Comparison of ENCODE assay signal across 12 cellular contexts in the genomic region with DNA sequence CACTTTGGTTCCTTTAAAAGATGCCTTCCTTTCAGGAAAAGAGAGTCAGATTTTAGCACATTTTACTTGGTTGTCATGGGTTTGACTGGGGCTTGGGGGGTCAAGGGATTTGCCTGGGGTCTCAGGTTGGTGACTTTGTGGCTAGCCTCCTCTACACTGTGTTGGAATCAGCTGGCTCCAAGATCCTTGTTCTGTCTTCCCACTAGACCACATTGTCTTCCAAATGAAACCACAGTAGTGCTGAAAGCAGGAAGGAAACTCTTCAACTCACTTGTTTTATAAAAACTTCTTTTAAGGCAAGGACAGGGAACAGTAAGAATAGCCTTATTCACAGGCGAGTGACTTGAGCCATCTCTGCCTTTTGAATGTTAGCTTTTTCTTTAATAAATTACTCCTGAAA. TPM values are rescaled to one million over a fixed set of nuclear protein-coding genes. Genes with fewer than 3 reads are reported as not detected.
A peak's percentile ranks its signal among the peaks of the same experiment; 100 is the strongest.
DNase-seq lines count a peak whose midpoint lies in the region; ATAC-seq, FAIRE-seq and TF ChIP-seq lines count a peak whose summit lies in the region.
"Had no signal": no experiment of that assay in that cellular context is flagged by ENCODE, and none has a peak within 500 bp of the region (broad histone marks: within the 10 kb centered on the region; RNA-seq: fewer than 3 reads in every experiment).

No MANE protein-coding gene starts in this region.

- H3K4me2 ChIP-seq in OCI-LY7 (ENCODE audit: low read length) (no peak overlapping the region), endothelial cell of umbilical vein (ENCODE audit: insufficient read depth, low read length) (no peak overlapping the region)

- H3K4me1 ChIP-seq in left ventricle myocardium inferior (no peaks in the 10 kb centered on the region), OCI-LY7 (ENCODE audit: insufficient read depth, low read length, poor library complexity, severe bottlenecking) (peaks cover 21% of the 10 kb centered on the region), endothelial cell of umbilical vein (ENCODE audit: control insufficient read depth, extremely low read depth, insufficient read depth, low read length) (peaks cover 4% of the 10 kb centered on the region), kidney (ENCODE audit: control insufficient read depth in 1 of 2, insufficient read depth in 1 of 2, low read depth in 1 of 2, low read length in 2 of 2) (no peaks in the 10 kb centered on the region)

- no peaks in the 10 kb centered on the region for H4K20me1 ChIP-seq in OCI-LY7 (ENCODE audit: insufficient read depth, low read length)
- H4K20me1 ChIP-seq in endothelial cell of umbilical vein (replicated peaks; ENCODE audit: control insufficient read depth, extremely low read depth, insufficient read depth, low read length): no peaks in the 10 kb centered on the region

- no peaks in the 10 kb centered on the region for H3K9me2 ChIP-seq in OCI-LY7 (ENCODE audit: insufficient read depth, low read length)

- no peak for TF ChIP-seq CTCF in left ventricle myocardium inferior (IDR thresholded peaks at IDR 0.05; ENCODE audit: borderline replicate concordance)
- no peak for TF ChIP-seq CTCF in OCI-LY7 (conservative IDR thresholded peaks at IDR 0.05; ENCODE audit: low read length)
- TF ChIP-seq CTCF in endothelial cell of umbilical vein (IDR thresholded peaks at IDR 0.05; ENCODE audit: extremely low read depth in 1 of 2, insufficient read depth in 1 of 2, low read depth in 1 of 2, low read length in 2 of 2): no peak
- TF ChIP-seq CTCF in kidney (IDR thresholded peaks at IDR 0.05; ENCODE audit: borderline replicate concordance, extremely low read depth, insufficient read depth): no peak

- ATAC-seq in left ventricle myocardium superior: peak; percentile 36
- ATAC-seq: Panc1 had no signal

- H3K9me1 ChIP-seq in endothelial cell of umbilical vein (replicated peaks; ENCODE audit: control insufficient read depth, extremely low read depth, insufficient read depth, low read length): no peaks in the 10 kb centered on the region

- BruUV-seq in OCI-LY7 (replicated peaks; lab: Mats Ljungman, UMichigan) (no TSS peak), endothelial cell of umbilical vein (replicated peaks; lab: Mats Ljungman, UMichigan) (no TSS peak)

- intact Hi-C loops in left ventricle myocardium superior (cut with micrococcal nuclease) (loop anchor here (5.0 kb wide), 1 partner anchor 390 kb away; no protein-coding TSS in a partner anchor), left ventricle myocardium inferior (cut with micrococcal nuclease) (loop anchor here (5.0 kb wide), 1 partner anchor 390 kb away; no protein-coding TSS in a partner anchor), OCI-LY7 (cut with micrococcal nuclease; ENCODE audit: unreplicated experiment) (loop anchor here (5.0 kb wide), 1 partner anchor 400 kb away; the partner anchor contains the start of gene MMAA), endothelial cell of umbilical vein (cut with micrococcal nuclease) (loop anchor here (2.0 to 5.0 kb wide), 2 partner anchors 17 to 265 kb away; partner anchors contain the start of gene SMAD1), kidney (cut with DNase I) (no loop called here)

- dilution Hi-C loops in endothelial cell of umbilical vein (cut with MboI; ENCODE audit: extremely low pct_ligation_motif_present, low sequenced_read_pairs): no loop called here

- H3K36me3 ChIP-seq in left ventricle myocardium inferior (no peaks in the 10 kb centered on the region), OCI-LY7 (ENCODE audit: insufficient read depth, low read length) (no peaks in the 10 kb centered on the region), endothelial cell of umbilical vein (ENCODE audit: control insufficient read depth in 2 of 2, extremely low read depth in 1 of 2, insufficient read depth in 2 of 2, low read length in 2 of 2) (no peaks in the 10 kb centered on the region), kidney (ENCODE audit: control insufficient read depth in 1 of 2, insufficient read depth in 2 of 2, low read length in 2 of 2) (no peaks in the 10 kb centered on the region)

- H2AFZ ChIP-seq in OCI-LY7 (ENCODE audit: low read length) (peak overlapping the region; percentile 53), endothelial cell of umbilical vein (ENCODE audit: low read depth, low read length) (peak overlapping the region; percentile 34)

- H3K27me3 ChIP-seq in left ventricle myocardium inferior (ENCODE audit: low read depth) (no peaks in the 10 kb centered on the region), endothelial cell of umbilical vein (ENCODE audit: control insufficient read depth in 2 of 2, insufficient read depth in 2 of 2, low read length in 2 of 2) (peaks cover 4% of the 10 kb centered on the region in 2 experiments)

- H3K27ac ChIP-seq in left ventricle myocardium inferior (replicated peaks) (no peak overlapping the region), OCI-LY7 (ENCODE audit: low read depth, low read length, poor library complexity, severe bottlenecking) (no peak overlapping the region), endothelial cell of umbilical vein (ENCODE audit: insufficient read depth, low read depth, low read length) (no peak overlapping the region), kidney (ENCODE audit: low read depth in 2 of 2, low read length in 2 of 2) (no peak overlapping the region)
- H3K27ac ChIP-seq: C4-2B had no signal

- H3K4me3 ChIP-seq in left ventricle myocardium inferior: no peak overlapping the region
- no peak overlapping the region for H3K4me3 ChIP-seq in OCI-LY7 (ENCODE audit: low read depth, low read length, poor library complexity, severe bottlenecking)
- H3K4me3 ChIP-seq in endothelial cell of umbilical vein (replicated peaks in 1 of 3; ENCODE audit: insufficient read depth in 1 of 3, low read depth in 1 of 3, low read length in 3 of 3): no peak overlapping the region
- no peak overlapping the region for H3K4me3 ChIP-seq in kidney (ENCODE audit: low read length in 2 of 2)

- DNase-seq in left ventricle myocardium superior (no peak), left ventricle myocardium inferior (no peak), OCI-LY7 (ENCODE audit: low spot score) (no peak), endothelial cell of umbilical vein (ENCODE audit: low read depth, low spot score) (peak; percentile 10), superior temporal gyrus (ENCODE audit: extremely low spot score) (peak; percentile 3), kidney (no peak), NCI-H2227 (lab: John Stamatoyannopoulos, UW; ENCODE audit: unreplicated experiment) (no peak), retina (no peak)
- DNase-seq: NCI-H1048, SHP77 had no signal

- CTCF ChIA-PET in OCI-LY7 (lab: Charles Lee; ENCODE audit: unreplicated experiment) (interaction anchor here (1.2 to 1.9 kb wide), 3 partner anchors 393 to 400 kb away, joined by 4 to 9 read pairs (median 4); no protein-coding TSS in a partner anchor), endothelial cell of umbilical vein (lab: Charles Lee) (interaction anchor here (1.3 to 3.7 kb wide), 11 partner anchors 15 to 400 kb away, joined by 3 to 197 read pairs (median 12); partner anchors contain the start of genes MMAA and SMAD1)

- FAIRE-seq in endothelial cell of umbilical vein (lab: Jason Lieb, UNC) (no peak), kidney (lab: Jason Lieb, UNC) (no peak)

- H3K79me2 ChIP-seq in OCI-LY7 (ENCODE audit: insufficient read depth, low read depth, low read length) (no peaks in the 10 kb centered on the region), endothelial cell of umbilical vein (ENCODE audit: control insufficient read depth, insufficient read depth, low read length) (no peaks in the 10 kb centered on the region)

- no peak overlapping the region for H3K9ac ChIP-seq in endothelial cell of umbilical vein (replicated peaks; ENCODE audit: extremely low read depth, insufficient read depth, low read length)
- no peak overlapping the region for H3K9ac ChIP-seq in kidney (ENCODE audit: low read length in 2 of 2)

- no peak for TF ChIP-seq POLR2A in endothelial cell of umbilical vein (IDR thresholded peaks at IDR 0.05; ENCODE audit: low read depth, low read length)

- POLR2A ChIA-PET in OCI-LY7 (lab: Charles Lee): interaction anchor here (0.6 to 1.4 kb wide), 4 partner anchors 10 to 398 kb away, joined by 3 to 5 read pairs (median 4); no protein-coding TSS in a partner anchor
- POLR2A ChIA-PET in endothelial cell of umbilical vein (lab: Charles Lee): no interaction called here

- H3K9me3 ChIP-seq in left ventricle myocardium inferior (replicated peaks): no peaks in the 10 kb centered on the region
- H3K9me3 ChIP-seq in OCI-LY7 (ENCODE audit: low read length): peaks cover 14% of the 10 kb centered on the region; the same call in 1 of the 2 replicates
- H3K9me3 ChIP-seq in endothelial cell of umbilical vein (replicated peaks; ENCODE audit: control insufficient read depth, insufficient read depth, low read length): no peaks in the 10 kb centered on the region
- H3K9me3 ChIP-seq in kidney (ENCODE audit: control insufficient read depth in 1 of 2, low read length in 2 of 2): no peaks in the 10 kb centered on the region

TF ChIP-seq in endothelial cell of umbilical vein, 7 proteins besides CTCF, POLR2A, EP300 and RAD21 (continues in another document):
- TF ChIP-seq FOS (IDR thresholded peaks at IDR 0.05; ENCODE audit: borderline replicate concordance, insufficient read depth, low read length) (no peak), JUN (IDR thresholded peaks at IDR 0.05; ENCODE audit: borderline replicate concordance, insufficient read depth, insufficient read length, low read depth) (no peak), EZH2 (IDR thresholded peaks at IDR 0.05; ENCODE audit: borderline replicate concordance, low read depth, low read length, severe bottlenecking) (no peak), POLR2AphosphoS5 (IDR thresholded peaks at IDR 0.05; ENCODE audit: insufficient read depth, low read depth, low read length) (no peak)
- TF ChIP-seq, protein P1, sequence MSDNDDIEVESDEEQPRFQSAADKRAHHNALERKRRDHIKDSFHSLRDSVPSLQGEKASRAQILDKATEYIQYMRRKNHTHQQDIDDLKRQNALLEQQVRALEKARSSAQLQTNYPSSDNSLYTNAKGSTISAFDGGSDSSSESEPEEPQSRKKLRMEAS (IDR thresholded peaks at IDR 0.05; ENCODE audit: insufficient read depth, insufficient read length): no peak

RNA-seq across cellular contexts. Expression of gene OTUD4, which starts 37.0 kb away (rescaled TPM):
- total RNA-seq in left ventricle myocardium superior (38.9 TPM), left ventricle myocardium inferior (37.6 TPM), OCI-LY7 (2022) (54.9 and 60.1 TPM in 2 replicates), endothelial cell of umbilical vein (39.5 and 40.9 TPM in 2 replicates), kidney (45.4 TPM)
- total RNA-seq in OCI-LY7 (2014; rRNA removed; shearing (Covaris generic)): 17.3 and 23.4 TPM in 2 replicates
- polyA plus RNA-seq in endothelial cell of umbilical vein (12.4 and 12.6 TPM in 2 replicates), kidney (ENCODE audit: insufficient read depth, low read depth, low replicate concordance) (5.6 TPM)
- polyA plus RNA-seq in endothelial cell of umbilical vein (2011; cell fraction: cytosol; rRNA removed): 10.7 and 11.8 TPM in 2 replicates
- 31.8 and 35.9 TPM in 2 replicates for polyA plus RNA-seq in endothelial cell of umbilical vein (2011; cell fraction: nucleus; rRNA removed)
- polyA plus RNA-seq in endothelial cell of umbilical vein (2012): 15.1 and 21.9 TPM in 2 replicates
- polyA minus RNA-seq in endothelial cell of umbilical vein: 36.4 and 36.9 TPM in 2 replicates
- polyA minus RNA-seq in endothelial cell of umbilical vein (2011; cell fraction: cytosol; rRNA and poly(A)+ RNA removed): 13.3 TPM
- 44.9 and 70.4 TPM in 2 replicates for polyA minus RNA-seq in endothelial cell of umbilical vein (2011; cell fraction: nucleus; rRNA and poly(A)+ RNA removed)

Comparison
In these comparisons a context has a peak if more than half of its experiments do, and no peak if none do; other contexts are left out.
1. DNase-seq: peak in endothelial cell of umbilical vein (single experiment) and superior temporal gyrus (single experiment); none in left ventricle myocardium superior (single experiment), left ventricle myocardium inferior (single experiment), OCI-LY7 (single experiment), kidney (single experiment), NCI-H2227 (single experiment) and retina (single experiment).